Comparison of ENCODE assay signal across 19 cellular contexts in the genomic region with DNA sequence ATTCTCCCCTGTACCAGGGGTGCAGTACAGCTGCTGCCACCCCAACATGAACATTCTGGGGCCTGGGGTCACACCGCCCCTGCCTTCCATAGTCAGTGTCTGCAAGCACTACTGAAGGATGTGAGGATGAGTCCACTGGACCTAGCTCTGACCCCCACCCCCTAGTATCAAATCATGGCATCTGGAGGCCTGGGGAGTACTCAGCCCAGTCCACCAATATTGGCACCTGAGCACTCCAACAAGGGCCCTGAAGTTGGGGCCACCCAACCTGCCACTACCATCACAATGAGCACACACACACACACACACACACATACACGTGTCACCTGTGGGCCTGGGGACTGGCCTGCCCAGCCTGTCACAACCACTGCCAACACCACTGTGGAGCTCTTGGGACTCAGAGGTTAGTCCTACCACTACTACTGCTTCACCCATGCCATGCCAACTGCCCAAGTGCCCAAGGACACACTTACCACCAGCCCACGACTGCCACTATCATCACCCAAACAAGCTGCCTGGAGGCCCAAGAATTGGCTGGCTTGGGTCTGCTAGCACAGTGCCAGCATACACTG.
DNase-seq lines count a peak whose midpoint lies in the region; ATAC-seq and TF ChIP-seq lines count a peak whose summit lies in the region.
"Had no signal": no experiment of that assay in that cellular context is flagged by ENCODE, and none has a peak within 500 bp of the region (broad histone marks: within the 10 kb centered on the region; RNA-seq: fewer than 3 reads in every experiment).

No MANE protein-coding gene starts in this region.

- intact Hi-C loops in left colon (cut with DNase I, micrococcal nuclease) = no loop called here
- intact Hi-C loops in upper lobe of right lung (cut with DNase I) = no loop called here

- no peak overlapping the region for H3K4me3 Mint-ChIP-seq in natural killer cell treated with Interleukin-12 subunit alpha and Interleukin-12 subunit beta and Interleukin-15 and Interleukin-18, amount 100 ng/mL, for 72 hours
- H3K4me3 Mint-ChIP-seq: CD4-positive, alpha-beta memory T cell; HFFc6 had no signal

- peaks cover 7% of the 10 kb centered on the region for H3K9me3 Mint-ChIP-seq in natural killer cell treated with Interleukin-12 subunit alpha and Interleukin-12 subunit beta and Interleukin-15 and Interleukin-18, amount 100 ng/mL, for 72 hours

- H3K36me3 ChIP-seq in upper lobe of right lung = no peaks in the 10 kb centered on the region
- H3K36me3 ChIP-seq: HAP-1 had no signal

- H3K27ac Mint-ChIP-seq in natural killer cell treated with Interleukin-12 subunit alpha and Interleukin-12 subunit beta and Interleukin-15 and Interleukin-18, amount 100 ng/mL, for 72 hours = peak overlapping the region; percentile 17 to 26
- H3K27ac Mint-ChIP-seq: CD4-positive, alpha-beta memory T cell; HFFc6 had no signal

- no peaks in the 10 kb centered on the region for H3K9me3 ChIP-seq in upper lobe of right lung
- H3K9me3 ChIP-seq: HAP-1 had no signal

- H3K4me3 ChIP-seq in upper lobe of right lung = no peak overlapping the region
- H3K4me3 ChIP-seq: A549, HAP-1 had no signal

- ATAC-seq in esophagus mucosa (peak; percentile 15), left colon (peak; percentile 27), upper lobe of right lung (peak; percentile 28), HG02840 (IDR thresholded peaks at IDR 0.05; ENCODE audit: low FRiP score, unreplicated experiment) (no peak)
- peak; percentile 56 to 66 for ATAC-seq in natural killer cell treated with Interleukin-12 subunit alpha and Interleukin-12 subunit beta and Interleukin-15 and Interleukin-18, amount 100 ng/mL, for 72 hours
- ATAC-seq: A549 had no signal

- peaks cover 6 to 14% of the 10 kb centered on the region in 2 donors for H3K4me1 Mint-ChIP-seq in natural killer cell treated with Interleukin-12 subunit alpha and Interleukin-12 subunit beta and Interleukin-15 and Interleukin-18, amount 100 ng/mL, for 72 hours (ENCODE audit: low read depth in 2 of 2)
- H3K4me1 Mint-ChIP-seq: CD4-positive, alpha-beta memory T cell had no signal

- H3K27me3 Mint-ChIP-seq in natural killer cell treated with Interleukin-12 subunit alpha and Interleukin-12 subunit beta and Interleukin-15 and Interleukin-18, amount 100 ng/mL, for 72 hours = peaks cover 0 to 9% of the 10 kb centered on the region in 2 donors
- H3K27me3 Mint-ChIP-seq: CD4-positive, alpha-beta memory T cell had no signal

- no peak overlapping the region for H3K27ac ChIP-seq in upper lobe of right lung
- H3K27ac ChIP-seq: A549 had no signal

- H3K27me3 ChIP-seq in upper lobe of right lung = no peaks in the 10 kb centered on the region

- DNase-seq in left colon = no peak
- no peak for DNase-seq in natural killer cell treated with Interleukin-12 subunit alpha and Interleukin-12 subunit beta and Interleukin-15 and Interleukin-18, amount 100 ng/mL, for 72 hours (ENCODE audit: low spot score)
- DNase-seq in upper lobe of right lung = no peak
- DNase-seq in kidney glomerular epithelial cell (lab: John Stamatoyannopoulos, UW) = no peak
- DNase-seq in occipital lobe (lab: John Stamatoyannopoulos, UW) = no peak
- DNase-seq: 8988T; C1 segment of cervical spinal cord; Calu3; CD4-positive, alpha-beta memory T cell; COR-L47; DMS53; DMS79 treated with DMSO at 0.1 percent for 48 hours; GF-D8; GOT3; HFFc6 had no signal

- H3K4me1 ChIP-seq in upper lobe of right lung = no peaks in the 10 kb centered on the region
- H3K4me1 ChIP-seq: A549, HAP-1 had no signal

- H3K36me3 Mint-ChIP-seq in natural killer cell treated with Interleukin-12 subunit alpha and Interleukin-12 subunit beta and Interleukin-15 and Interleukin-18, amount 100 ng/mL, for 72 hours = peaks cover 36% of the 10 kb centered on the region

- no peak for TF ChIP-seq CTCF in upper lobe of right lung (IDR thresholded peaks at IDR 0.05)
